In genomic region chr22:37623075-37624016, GRCh38 we compare ENCODE assay signal across 1 cellular context.
TF ChIP-seq lines count a peak whose summit lies in the region.

No MANE protein-coding gene starts in this region.

TF ChIP-seq in H1, 55 proteins besides CTCF, POLR2A, EP300 and RAD21:
- TF ChIP-seq BRCA1 (IDR thresholded peaks at IDR 0.05; ENCODE audit: low read depth, low read length) (no peak), SIN3A (conservative IDR thresholded peaks at IDR 0.05 in 1 of 2, IDR thresholded peaks at IDR 0.05 in 1 of 2; ENCODE audit: low read depth in 1 of 2, low read length in 2 of 2) (0 out of 4 replicates have a peak, but pooled peaks of 1 of the 2 experiments have one; percentile 33)
TF ChIP-seq in H1: peak in this region for 1.
